ENCODE assay signal across 8 cellular contexts in genomic region chr15:89556413-89557262, GRCh38. TPM values are rescaled to one million over a fixed set of nuclear protein-coding genes. Genes with fewer than 3 reads are reported as not detected.
A peak's percentile ranks its signal among the peaks of the same experiment; 100 is the strongest.
DNase-seq lines count a peak whose midpoint lies in the region; ATAC-seq, FAIRE-seq and TF ChIP-seq lines count a peak whose summit lies in the region.

No MANE protein-coding gene starts in this region.

- no peak for DNase-seq in Right ventricle myocardium superior
- DNase-seq in Right ventricle myocardium inferior (ENCODE audit: missing footprints): no peak
- peak; percentile 44 for DNase-seq in NCI-H1105 treated with DMSO at 0.1 percent for 48 hours (lab: John Stamatoyannopoulos, UW)
- peak; percentile 73 for DNase-seq in SW480 (ENCODE audit: low spot score)
- peak in 1 of 2 donors; percentile 24 for DNase-seq in breast epithelium (ENCODE audit: low spot score in 2 of 2)
- peak; percentile 32 to 43 for DNase-seq in stimulated activated CD4-positive, alpha-beta T cell treated with anti-CD3 and anti-CD28 coated beads, Interleukin-2, amount 100 ng/mL, for 48 hours

- no peaks in the 10 kb centered on the region for H3K27me3 ChIP-seq in breast epithelium

- ATAC-seq in Right ventricle myocardium superior (ENCODE audit: poor library complexity): peak; percentile 58
- no peak for ATAC-seq in Right ventricle myocardium inferior
- ATAC-seq in GM21360 (IDR thresholded peaks at IDR 0.05; ENCODE audit: unreplicated experiment): no peak

- TF ChIP-seq POLR2A in breast epithelium (IDR thresholded peaks at IDR 0.05): no peak

- H3K4me3 ChIP-seq in breast epithelium: no peak overlapping the region

- no peak overlapping the region for H3K27ac ChIP-seq in breast epithelium

- H3K36me3 ChIP-seq in breast epithelium: no peaks in the 10 kb centered on the region

- intact Hi-C loops in Right ventricle myocardium superior (cut with DNase I) (loop anchor here (5.0 kb wide), 1 partner anchor 199 kb away; no protein-coding TSS in a partner anchor), Right ventricle myocardium inferior (cut with DNase I) (no loop called here), breast epithelium (cut with DNase I; ENCODE audit: low total_unique reads) (no loop called here)

- TF ChIP-seq CTCF in breast epithelium (IDR thresholded peaks at IDR 0.05): peak; percentile 43 to 51 (median 44)

- H3K4me1 ChIP-seq in breast epithelium: no peaks in the 10 kb centered on the region

- H3K9me3 ChIP-seq in breast epithelium: no peaks in the 10 kb centered on the region

- FAIRE-seq in islet of Langerhans (lab: Jason Lieb, UNC): peak; percentile 79

RNA-seq across cellular contexts. Expression of gene TICRR, which starts 18.6 kb away (rescaled TPM):
- total RNA-seq in Right ventricle myocardium superior (0.05 TPM), Right ventricle myocardium inferior (0.16 TPM), breast epithelium (under 1 TPM in 2 of 3 donors, not detected in 1; 0.15 to 0.16 TPM)

Comparison
In these comparisons a context has a peak if more than half of its experiments do, and no peak if none do; other contexts are left out.
1. DNase-seq: peak in NCI-H1105 treated with DMSO at 0.1 percent for 48 hours (single experiment), SW480 (single experiment) and stimulated activated CD4-positive, alpha-beta T cell treated with anti-CD3 and anti-CD28 coated beads, Interleukin-2, amount 100 ng/mL, for 48 hours (2 of 2); none in Right ventricle myocardium superior (single experiment) and Right ventricle myocardium inferior (single experiment).